1 cellular context compared by ENCODE assay signal in the genomic region with DNA sequence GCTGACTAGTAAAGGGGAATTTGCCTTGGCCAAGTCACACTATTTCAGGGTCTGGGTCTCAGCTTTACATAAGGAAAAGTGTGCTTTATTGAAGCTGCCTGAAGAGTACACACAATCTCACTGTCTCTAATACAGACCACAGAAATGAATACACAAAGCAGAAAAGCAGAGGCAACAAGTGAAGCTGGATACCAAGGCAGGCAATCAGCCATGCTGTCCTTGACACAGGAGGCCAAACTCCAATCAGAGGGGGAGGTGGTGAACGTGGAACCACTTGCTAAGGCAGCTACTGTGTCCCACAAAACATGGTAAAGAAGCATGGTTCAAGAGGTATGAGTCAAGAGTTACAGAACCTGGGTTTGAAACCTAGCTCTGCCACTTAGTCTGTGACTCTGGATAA.
A peak's percentile ranks its signal among the peaks of the same experiment; 100 is the strongest.
TF ChIP-seq lines count a peak whose summit lies in the region.

No MANE protein-coding gene starts in this region.

TF ChIP-seq in K562, 482 proteins besides CTCF, POLR2A, EP300 and RAD21:
- TF ChIP-seq ILK (tag; IDR thresholded peaks at IDR 0.05; ENCODE audit: borderline replicate concordance, low read depth): no peak
- no peak for TF ChIP-seq SRSF7 (optimal IDR thresholded peaks at IDR 0.05; ENCODE audit: low read depth, low read length)
- TF ChIP-seq, protein P1, sequence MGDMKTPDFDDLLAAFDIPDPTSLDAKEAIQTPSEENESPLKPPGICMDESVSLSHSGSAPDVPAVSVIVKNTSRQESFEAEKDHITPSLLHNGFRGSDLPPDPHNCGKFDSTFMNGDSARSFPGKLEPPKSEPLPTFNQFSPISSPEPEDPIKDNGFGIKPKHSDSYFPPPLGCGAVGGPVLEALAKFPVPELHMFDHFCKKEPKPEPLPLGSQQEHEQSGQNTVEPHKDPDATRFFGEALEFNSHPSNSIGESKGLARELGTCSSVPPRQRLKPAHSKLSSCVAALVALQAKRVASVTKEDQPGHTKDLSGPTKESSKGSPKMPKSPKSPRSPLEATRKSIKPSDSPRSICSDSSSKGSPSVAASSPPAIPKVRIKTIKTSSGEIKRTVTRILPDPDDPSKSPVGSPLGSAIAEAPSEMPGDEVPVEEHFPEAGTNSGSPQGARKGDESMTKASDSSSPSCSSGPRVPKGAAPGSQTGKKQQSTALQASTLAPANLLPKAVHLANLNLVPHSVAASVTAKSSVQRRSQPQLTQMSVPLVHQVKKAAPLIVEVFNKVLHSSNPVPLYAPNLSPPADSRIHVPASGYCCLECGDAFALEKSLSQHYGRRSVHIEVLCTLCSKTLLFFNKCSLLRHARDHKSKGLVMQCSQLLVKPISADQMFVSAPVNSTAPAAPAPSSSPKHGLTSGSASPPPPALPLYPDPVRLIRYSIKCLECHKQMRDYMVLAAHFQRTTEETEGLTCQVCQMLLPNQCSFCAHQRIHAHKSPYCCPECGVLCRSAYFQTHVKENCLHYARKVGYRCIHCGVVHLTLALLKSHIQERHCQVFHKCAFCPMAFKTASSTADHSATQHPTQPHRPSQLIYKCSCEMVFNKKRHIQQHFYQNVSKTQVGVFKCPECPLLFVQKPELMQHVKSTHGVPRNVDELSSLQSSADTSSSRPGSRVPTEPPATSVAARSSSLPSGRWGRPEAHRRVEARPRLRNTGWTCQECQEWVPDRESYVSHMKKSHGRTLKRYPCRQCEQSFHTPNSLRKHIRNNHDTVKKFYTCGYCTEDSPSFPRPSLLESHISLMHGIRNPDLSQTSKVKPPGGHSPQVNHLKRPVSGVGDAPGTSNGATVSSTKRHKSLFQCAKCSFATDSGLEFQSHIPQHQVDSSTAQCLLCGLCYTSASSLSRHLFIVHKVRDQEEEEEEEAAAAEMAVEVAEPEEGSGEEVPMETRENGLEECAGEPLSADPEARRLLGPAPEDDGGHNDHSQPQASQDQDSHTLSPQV (IDR thresholded peaks at IDR 0.05): 0 out of 2 replicates have a peak, but pooled peaks have one; percentile 10
- TF ChIP-seq, protein P2, sequence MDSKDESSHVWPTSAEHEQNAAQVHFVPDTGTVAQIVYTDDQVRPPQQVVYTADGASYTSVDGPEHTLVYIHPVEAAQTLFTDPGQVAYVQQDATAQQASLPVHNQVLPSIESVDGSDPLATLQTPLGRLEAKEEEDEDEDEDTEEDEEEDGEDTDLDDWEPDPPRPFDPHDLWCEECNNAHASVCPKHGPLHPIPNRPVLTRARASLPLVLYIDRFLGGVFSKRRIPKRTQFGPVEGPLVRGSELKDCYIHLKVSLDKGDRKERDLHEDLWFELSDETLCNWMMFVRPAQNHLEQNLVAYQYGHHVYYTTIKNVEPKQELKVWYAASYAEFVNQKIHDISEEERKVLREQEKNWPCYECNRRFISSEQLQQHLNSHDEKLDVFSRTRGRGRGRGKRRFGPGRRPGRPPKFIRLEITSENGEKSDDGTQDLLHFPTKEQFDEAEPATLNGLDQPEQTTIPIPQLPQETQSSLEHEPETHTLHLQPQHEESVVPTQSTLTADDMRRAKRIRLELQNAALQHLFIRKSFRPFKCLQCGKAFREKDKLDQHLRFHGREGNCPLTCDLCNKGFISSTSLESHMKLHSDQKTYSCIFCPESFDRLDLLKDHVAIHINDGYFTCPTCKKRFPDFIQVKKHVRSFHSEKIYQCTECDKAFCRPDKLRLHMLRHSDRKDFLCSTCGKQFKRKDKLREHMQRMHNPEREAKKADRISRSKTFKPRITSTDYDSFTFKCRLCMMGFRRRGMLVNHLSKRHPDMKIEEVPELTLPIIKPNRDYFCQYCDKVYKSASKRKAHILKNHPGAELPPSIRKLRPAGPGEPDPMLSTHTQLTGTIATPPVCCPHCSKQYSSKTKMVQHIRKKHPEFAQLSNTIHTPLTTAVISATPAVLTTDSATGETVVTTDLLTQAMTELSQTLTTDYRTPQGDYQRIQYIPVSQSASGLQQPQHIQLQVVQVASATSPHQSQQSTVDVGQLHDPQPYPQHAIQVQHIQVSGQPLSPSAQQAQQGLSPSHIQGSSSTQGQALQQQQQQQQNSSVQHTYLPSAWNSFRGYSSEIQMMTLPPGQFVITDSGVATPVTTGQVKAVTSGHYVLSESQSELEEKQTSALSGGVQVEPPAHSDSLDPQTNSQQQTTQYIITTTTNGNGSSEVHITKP (IDR thresholded peaks at IDR 0.05; ENCODE audit: partially characterized antibody): peak; percentile 8
